In genomic region chr17:42002175-42002791, GRCh38 we compare ENCODE assay signal across 1 cellular context.
TF ChIP-seq lines count a peak whose summit lies in the region.

No MANE protein-coding gene starts in this region.

TF ChIP-seq in endothelial cell of umbilical vein, 7 proteins besides CTCF, POLR2A, EP300 and RAD21:
- TF ChIP-seq GATA2 (IDR thresholded peaks at IDR 0.05; ENCODE audit: insufficient read depth, insufficient read length, low read depth, low read length) (no peak), MYC (IDR thresholded peaks at IDR 0.05; ENCODE audit: low read depth, low read length) (no peak), FOS (IDR thresholded peaks at IDR 0.05; ENCODE audit: borderline replicate concordance, insufficient read depth, low read length) (no peak), MAX (IDR thresholded peaks at IDR 0.05; ENCODE audit: insufficient read depth, insufficient read length) (no peak), EZH2 (IDR thresholded peaks at IDR 0.05; ENCODE audit: borderline replicate concordance, low read depth, low read length, severe bottlenecking) (no peak), JUN (IDR thresholded peaks at IDR 0.05; ENCODE audit: borderline replicate concordance, insufficient read depth, insufficient read length, low read depth) (no peak), POLR2AphosphoS5 (IDR thresholded peaks at IDR 0.05; ENCODE audit: insufficient read depth, low read depth, low read length) (no peak)
